ENCODE assay signal across 22 cellular contexts in the genomic region with DNA sequence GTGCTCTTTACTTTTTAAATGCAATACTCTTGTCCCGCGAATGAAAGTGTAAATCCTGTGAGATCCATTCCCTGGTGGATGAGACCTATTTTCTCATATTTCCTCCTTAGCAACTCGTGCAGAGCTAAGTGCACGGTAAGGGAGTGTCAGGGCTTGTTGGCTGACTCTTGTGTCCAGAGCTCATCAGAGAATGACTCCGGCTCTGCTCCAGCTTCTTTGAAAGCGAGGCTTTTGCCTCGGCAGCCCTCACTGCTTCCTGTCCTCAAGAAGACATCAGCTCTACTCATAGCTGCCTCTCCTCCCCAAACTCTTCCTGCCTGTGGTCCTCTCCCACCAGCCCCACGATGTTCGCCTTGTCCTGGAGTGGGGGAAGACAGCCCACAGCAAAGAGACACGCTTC.
DNase-seq lines count a peak whose midpoint lies in the region; ATAC-seq and TF ChIP-seq lines count a peak whose summit lies in the region.
"Had no signal": no experiment of that assay in that cellular context is flagged by ENCODE, and none has a peak within 500 bp of the region (broad histone marks: within the 10 kb centered on the region; RNA-seq: fewer than 3 reads in every experiment).

No MANE protein-coding gene starts in this region.

- TF ChIP-seq POLR2A in sigmoid colon (IDR thresholded peaks at IDR 0.05): no peak

- TF ChIP-seq CTCF in sigmoid colon (IDR thresholded peaks at IDR 0.05): no peak

- TF ChIP-seq EP300 in sigmoid colon (IDR thresholded peaks at IDR 0.05): no peak

- DNase-seq in DMS53 treated with DMSO at 0.1 percent for 48 hours (lab: John Stamatoyannopoulos, UW; ENCODE audit: unreplicated experiment) (peak; percentile 51), DMS79 treated with DMSO at 0.1 percent for 48 hours (lab: John Stamatoyannopoulos, UW) (peak; percentile 88), islet precursor cell (peak; percentile 17), sigmoid colon (peak; percentile 62), T-helper 1 cell (no peak), UCSD-AML1 (lab: John Stamatoyannopoulos, UW; ENCODE audit: unreplicated experiment) (no peak)
- DNase-seq: CD4-positive, alpha-beta T cell; COR-L47; MG63; NCI-H1417 treated with DMSO at 0.1 percent for 48 hours; NCI-H187; NCI-H2171; NCI-H345; NCI-H524 treated with DMSO at 0.1 percent for 48 hours; NCI-H82 had no signal

- ATAC-seq in GM18873 (IDR thresholded peaks at IDR 0.05; ENCODE audit: low FRiP score, unreplicated experiment): no peak
- ATAC-seq: GM23338, K562 had no signal

- H3K36me3 ChIP-seq in sigmoid colon: no peaks in the 10 kb centered on the region
- H3K36me3 ChIP-seq: BLaER1, HAP-1, MG63, Peyer's patch, SJSA1 had no signal

- intact Hi-C loops in sigmoid colon (cut with DNase I): no loop called here

- H3K9me3 ChIP-seq in sigmoid colon: no peaks in the 10 kb centered on the region
- H3K9me3 ChIP-seq: BLaER1, HAP-1, MG63, Peyer's patch, SJSA1 had no signal

- 72 to 78% methylated on average over 10 of the region's 10 CpGs for WGBS in sigmoid colon, 2 donors

- no peaks in the 10 kb centered on the region for H3K27me3 ChIP-seq in sigmoid colon
- H3K27me3 ChIP-seq: BLaER1, MG63, Peyer's patch, SJSA1 had no signal

- no peak overlapping the region for H3K27ac ChIP-seq in sigmoid colon
- H3K27ac ChIP-seq: BLaER1, Peyer's patch, SJSA1 had no signal

- peaks cover 0 to 6% (median 0%) of the 10 kb centered on the region in 4 donors for H3K4me1 ChIP-seq in sigmoid colon
- H3K4me1 ChIP-seq: HAP-1 had no signal

- no peak overlapping the region for H3K4me3 ChIP-seq in sigmoid colon
- H3K4me3 ChIP-seq: BLaER1, GM23338, HAP-1, K562, MG63, Peyer's patch, SJSA1 had no signal

Comparison
In these comparisons a context has a peak if more than half of its experiments do, and no peak if none do; other contexts are left out.
1. DNase-seq: peak in DMS53 treated with DMSO at 0.1 percent for 48 hours (single experiment), DMS79 treated with DMSO at 0.1 percent for 48 hours (single experiment), islet precursor cell (single experiment) and sigmoid colon (single experiment); none in T-helper 1 cell (0 of 5) and UCSD-AML1 (single experiment).